ENCODE assay signal across 1 cellular context in the genomic region with DNA sequence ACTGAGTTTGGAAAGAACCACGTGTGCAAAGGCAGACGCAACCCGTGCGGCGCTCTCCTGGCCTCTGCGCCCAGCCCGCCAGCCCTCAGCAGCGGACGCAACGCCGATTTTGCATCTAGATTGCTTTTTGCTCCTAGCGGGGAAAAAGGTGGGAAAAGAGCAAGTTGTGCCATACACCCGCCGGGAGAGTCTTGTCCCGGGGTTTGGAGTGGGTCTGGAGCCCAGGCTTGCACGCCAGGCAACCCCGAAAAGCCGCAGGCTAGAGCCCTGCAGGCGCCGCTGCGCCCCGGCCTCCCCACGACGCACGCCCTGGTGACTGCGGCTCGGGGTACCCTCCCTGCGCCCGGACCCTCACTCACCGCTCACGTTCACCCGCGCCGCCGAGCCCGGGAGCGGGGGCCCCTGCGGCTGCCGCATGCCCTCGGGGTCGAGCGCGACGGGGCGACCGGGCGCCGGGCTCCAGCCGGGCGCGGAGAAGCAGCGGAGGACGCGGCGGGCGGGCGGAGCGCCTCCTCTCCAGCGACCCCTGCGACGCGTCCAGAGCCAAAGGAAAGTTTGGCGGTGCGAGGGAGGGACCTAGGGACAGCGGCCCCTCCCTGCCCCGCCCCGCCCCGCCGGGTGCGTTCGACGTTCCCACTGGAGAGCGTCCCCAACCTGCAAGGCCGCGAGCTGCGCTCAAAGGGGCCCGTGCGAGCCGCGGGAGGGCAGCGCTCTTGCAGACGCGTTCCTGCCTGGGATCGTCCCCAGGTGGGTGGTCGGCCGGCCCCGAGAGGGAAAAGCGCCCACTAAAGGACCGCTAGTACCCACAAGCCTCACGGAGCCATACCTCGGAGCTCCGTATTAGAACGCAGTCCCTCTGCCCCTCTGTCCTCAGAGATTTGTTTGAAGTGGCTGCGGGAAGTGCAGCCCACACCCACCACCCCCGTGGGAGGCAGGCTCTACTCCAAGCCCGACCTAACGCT.
TF ChIP-seq lines count a peak whose summit lies in the region.

TSS of gene LPAR3 (minus strand) at position 550 of the 962 bp plus-strand sequence. CDS start 27,086 bp downstream, outside the sequence.

TF ChIP-seq in IMR-90, 13 proteins besides CTCF, POLR2A, EP300 and RAD21:
- TF ChIP-seq BHLHE40 (IDR thresholded peaks at IDR 0.05; ENCODE audit: low read depth, low read length) = no peak
- no peak for TF ChIP-seq RCOR1 (IDR thresholded peaks at IDR 0.05; ENCODE audit: insufficient replicate concordance, low read length)
- no peak for TF ChIP-seq MXI1 (IDR thresholded peaks at IDR 0.05; ENCODE audit: borderline replicate concordance, low read depth, low read length)
- TF ChIP-seq CHD1 (IDR thresholded peaks at IDR 0.05; ENCODE audit: low read depth, low read length) = no peak
- TF ChIP-seq MAZ (IDR thresholded peaks at IDR 0.05; ENCODE audit: borderline replicate concordance, low read depth, low read length) = no peak
- no peak for TF ChIP-seq MAFK (IDR thresholded peaks at IDR 0.05; ENCODE audit: low read depth, low read length)
- no peak for TF ChIP-seq CEBPB (IDR thresholded peaks at IDR 0.05; ENCODE audit: low read depth, low read length)
- TF ChIP-seq, protein P1, sequence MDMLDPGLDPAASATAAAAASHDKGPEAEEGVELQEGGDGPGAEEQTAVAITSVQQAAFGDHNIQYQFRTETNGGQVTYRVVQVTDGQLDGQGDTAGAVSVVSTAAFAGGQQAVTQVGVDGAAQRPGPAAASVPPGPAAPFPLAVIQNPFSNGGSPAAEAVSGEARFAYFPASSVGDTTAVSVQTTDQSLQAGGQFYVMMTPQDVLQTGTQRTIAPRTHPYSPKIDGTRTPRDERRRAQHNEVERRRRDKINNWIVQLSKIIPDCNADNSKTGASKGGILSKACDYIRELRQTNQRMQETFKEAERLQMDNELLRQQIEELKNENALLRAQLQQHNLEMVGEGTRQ (IDR thresholded peaks at IDR 0.05; ENCODE audit: low read depth, low read length) = no peak
- TF ChIP-seq, protein P2, sequence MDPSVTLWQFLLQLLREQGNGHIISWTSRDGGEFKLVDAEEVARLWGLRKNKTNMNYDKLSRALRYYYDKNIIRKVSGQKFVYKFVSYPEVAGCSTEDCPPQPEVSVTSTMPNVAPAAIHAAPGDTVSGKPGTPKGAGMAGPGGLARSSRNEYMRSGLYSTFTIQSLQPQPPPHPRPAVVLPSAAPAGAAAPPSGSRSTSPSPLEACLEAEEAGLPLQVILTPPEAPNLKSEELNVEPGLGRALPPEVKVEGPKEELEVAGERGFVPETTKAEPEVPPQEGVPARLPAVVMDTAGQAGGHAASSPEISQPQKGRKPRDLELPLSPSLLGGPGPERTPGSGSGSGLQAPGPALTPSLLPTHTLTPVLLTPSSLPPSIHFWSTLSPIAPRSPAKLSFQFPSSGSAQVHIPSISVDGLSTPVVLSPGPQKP (IDR thresholded peaks at IDR 0.05; ENCODE audit: borderline replicate concordance, low read depth, low read length) = no peak
- TF ChIP-seq NFE2L2 (IDR thresholded peaks at IDR 0.05; ENCODE audit: low read depth, low read length) = no peak
- no peak for TF ChIP-seq RFX5 (IDR thresholded peaks at IDR 0.05; ENCODE audit: low read depth, low read length)
- no peak for TF ChIP-seq FOS (IDR thresholded peaks at IDR 0.05; ENCODE audit: low read depth, low read length)
- no peak for TF ChIP-seq SMC3 (IDR thresholded peaks at IDR 0.05; ENCODE audit: low read depth, low read length)
